In genomic region chr11:111652184-111652583, GRCh38 we compare ENCODE assay signal across 22 cellular contexts.
"Had no signal": no experiment of that assay in that cellular context is flagged by ENCODE, and none has a peak within 500 bp of the region (broad histone marks: within the 10 kb centered on the region; RNA-seq: fewer than 3 reads in every experiment).

No MANE protein-coding gene starts in this region.

- H3K27me3 ChIP-seq: esophagus muscularis mucosa, sigmoid colon, spleen had no signal

- H3K4me3 Mint-ChIP-seq: activated naive CD8-positive, alpha-beta T cell; brain; mesothelial cell of epicardium had no signal

- H3K27ac Mint-ChIP-seq: activated naive CD8-positive, alpha-beta T cell; brain; mesothelial cell of epicardium had no signal

- H3K36me3 ChIP-seq: sigmoid colon had no signal

- H3K27ac ChIP-seq: coronary artery, esophagus muscularis mucosa, sigmoid colon, spleen had no signal

- ATAC-seq: left lobe of liver had no signal

- H3K9me3 ChIP-seq: esophagus muscularis mucosa, sigmoid colon, spleen had no signal

- H3K4me1 ChIP-seq: esophagus muscularis mucosa, sigmoid colon, spleen had no signal

- H3K27me3 Mint-ChIP-seq: activated naive CD8-positive, alpha-beta T cell; brain had no signal

- H3K4me3 ChIP-seq: coronary artery, esophagus muscularis mucosa, lung, sigmoid colon, spleen had no signal

- DNase-seq: activated CD4-positive, alpha-beta T cell treated with anti-CD3 and anti-CD28 coated beads, Interleukin-2, amount 50 U/mL, for 48 hours; activated T-cell treated with anti-CD3 and anti-CD28 coated beads for 4 hours; amniotic stem cell; central memory CD4-positive, alpha-beta T cell; foreskin melanocyte; glutamatergic neuron; hypothalamus; kidney; occipital lobe; posterior cingulate gyrus; sigmoid colon; spleen; stimulated activated naive CD4-positive, alpha-beta T cell; T-helper 2 cell had no signal

- FAIRE-seq: endometrium had no signal

- H3K9me3 Mint-ChIP-seq: brain, mesothelial cell of epicardium had no signal
